18 cellular contexts compared by ENCODE assay signal in genomic region chr16:88881675-88882357, GRCh38. TPM values are rescaled to one million over a fixed set of nuclear protein-coding genes. Genes with fewer than 3 reads are reported as not detected.
DNase-seq lines count a peak whose midpoint lies in the region; ATAC-seq, FAIRE-seq and TF ChIP-seq lines count a peak whose summit lies in the region.
"Had no signal": no experiment of that assay in that cellular context is flagged by ENCODE, and none has a peak within 500 bp of the region (broad histone marks: within the 10 kb centered on the region; RNA-seq: fewer than 3 reads in every experiment).

No MANE protein-coding gene starts in this region.

- H3K9me3 ChIP-seq in GM12878 (replicated peaks; ENCODE audit: control insufficient read depth, insufficient read depth, low read length) (no peaks in the 10 kb centered on the region), liver (ENCODE audit: control insufficient read depth in 4 of 4, low read length in 3 of 4) (no peaks in the 10 kb centered on the region), hepatocyte (ENCODE audit: low read depth) (no peaks in the 10 kb centered on the region), heart left ventricle (no peaks in the 10 kb centered on the region)

- no peak for FAIRE-seq in GM12878 (lab: Jason Lieb, UNC)

- H3K27ac Mint-ChIP-seq in GM23338, result no peak overlapping the region
- H3K27ac Mint-ChIP-seq: CD8-positive, alpha-beta T cell had no signal

- H3K36me3 Mint-ChIP-seq in GM23338 (ENCODE audit: low read depth), result no peaks in the 10 kb centered on the region
- H3K36me3 Mint-ChIP-seq: CD8-positive, alpha-beta T cell had no signal

- RAD21 ChIA-PET in GM12878 (lab: Charles Lee; ENCODE audit: unreplicated experiment), result no interaction called here

- peak overlapping the region; percentile 66; the same call in 1 of the 2 replicates for H2AFZ ChIP-seq in GM23338
- H2AFZ ChIP-seq in GM12878 (ENCODE audit: control insufficient read depth, low read depth, low read length), result no peak overlapping the region
- H2AFZ ChIP-seq in hepatocyte, result no peak overlapping the region
- H2AFZ ChIP-seq: GM23248 had no signal

- TF ChIP-seq RAD21 in GM12878 (IDR thresholded peaks at IDR 0.05; ENCODE audit: insufficient read depth, low read depth, low read length) (no peak), liver (IDR thresholded peaks at IDR 0.05) (no peak)

- H3K9me3 Mint-ChIP-seq in GM23338, result no peaks in the 10 kb centered on the region; the same call in 1 of the 3 replicates
- H3K9me3 Mint-ChIP-seq: CD8-positive, alpha-beta T cell had no signal

- H3K36me3 ChIP-seq in GM23338 (ENCODE audit: insufficient read depth) (no peaks in the 10 kb centered on the region), GM12878 (ENCODE audit: control insufficient read depth in 2 of 2, insufficient read depth in 2 of 2, low read length in 1 of 2) (peaks cover 2 to 4% of the 10 kb centered on the region in 2 experiments; a peak in 3 of 4 replicates), liver (ENCODE audit: control insufficient read depth in 4 of 4, insufficient read depth in 3 of 4, low read depth in 1 of 4, low read length in 3 of 4) (peaks cover 0 to 6% (median 0%) of the 10 kb centered on the region in 4 donors), hepatocyte (replicated peaks; ENCODE audit: insufficient read depth, low read depth) (no peaks in the 10 kb centered on the region), heart left ventricle (peaks cover 0 to 68% (median 46%) of the 10 kb centered on the region in 9 donors)

- no peaks in the 10 kb centered on the region for H3F3A ChIP-seq in GM23338 (replicated peaks; ENCODE audit: low read depth)

- no peaks in the 10 kb centered on the region for H4K20me1 ChIP-seq in GM23338 (replicated peaks; ENCODE audit: insufficient read depth)
- H4K20me1 ChIP-seq in GM12878 (ENCODE audit: control insufficient read depth, insufficient read depth), result no peaks in the 10 kb centered on the region
- no peaks in the 10 kb centered on the region for H4K20me1 ChIP-seq in hepatocyte (ENCODE audit: insufficient read depth, poor library complexity, severe bottlenecking)

- SMC1A ChIA-PET in GM12878 (lab: Charles Lee; ENCODE audit: uncharacterized antibody, unreplicated experiment), result no interaction called here

- no TSS peak for BruUV-seq in GM12878 (replicated peaks; lab: Mats Ljungman, UMichigan)

- no peak overlapping the region for H3K4me3 ChIP-seq in GM23338
- H3K4me3 ChIP-seq in GM12878, result no peak overlapping the region
- H3K4me3 ChIP-seq in liver (ENCODE audit: low read depth in 1 of 3, low read length in 3 of 3), result peak overlapping the region in 2 of 3 donors; percentile 15 to 33
- no peak overlapping the region for H3K4me3 ChIP-seq in hepatocyte
- no peak overlapping the region for H3K4me3 ChIP-seq in heart left ventricle
- H3K4me3 ChIP-seq: GM23248 had no signal

- TF ChIP-seq EP300 in GM12878 (IDR thresholded peaks at IDR 0.05; ENCODE audit: borderline replicate concordance in 1 of 2, control insufficient read depth in 1 of 2, low read depth in 2 of 2, low read length in 2 of 2), result no peak

- H3K4me2 ChIP-seq in GM23338, result no peak overlapping the region
- H3K4me2 ChIP-seq in GM12878 (ENCODE audit: control insufficient read depth, insufficient read depth), result no peak overlapping the region
- no peak overlapping the region for H3K4me2 ChIP-seq in hepatocyte

- H3K4me1 Mint-ChIP-seq in GM23338, result no peaks in the 10 kb centered on the region

- no peaks in the 10 kb centered on the region for H3K4me1 ChIP-seq in GM23338 (ENCODE audit: insufficient read depth)
- no peaks in the 10 kb centered on the region for H3K4me1 ChIP-seq in GM12878 (ENCODE audit: control insufficient read depth, insufficient read depth, low read length)
- H3K4me1 ChIP-seq in liver (ENCODE audit: control insufficient read depth in 4 of 4, insufficient read depth in 4 of 4, low read length in 3 of 4), result peaks cover 16 to 57% (median 34%) of the 10 kb centered on the region in 4 donors
- H3K4me1 ChIP-seq in hepatocyte (ENCODE audit: insufficient read depth), result peaks cover 8% of the 10 kb centered on the region
- peaks cover 0 to 30% (median 11%) of the 10 kb centered on the region in 12 donors for H3K4me1 ChIP-seq in heart left ventricle

- H3K79me2 ChIP-seq in GM23338 (replicated peaks; ENCODE audit: insufficient read depth) (no peaks in the 10 kb centered on the region), GM12878 (ENCODE audit: control insufficient read depth, insufficient read depth, low read length) (no peaks in the 10 kb centered on the region), hepatocyte (no peaks in the 10 kb centered on the region)

- TF ChIP-seq CTCF in 22Rv1 (IDR thresholded peaks at IDR 0.05), result no peak
- TF ChIP-seq CTCF in GM23338 (conservative IDR thresholded peaks at IDR 0.05; ENCODE audit: low read depth in 2 of 2), result no peak
- TF ChIP-seq CTCF in GM12878 (IDR thresholded peaks at IDR 0.05 in 2 of 3, conservative IDR thresholded peaks at IDR 0.05 in 1 of 3; ENCODE audit: control insufficient read depth in 2 of 3, extremely low read depth in 1 of 3, insufficient read depth in 1 of 3, low read depth in 3 of 3, low read length in 3 of 3), result no peak
- TF ChIP-seq CTCF in liver (IDR thresholded peaks at IDR 0.05; ENCODE audit: low read depth, low read length, missing input control), result no peak
- TF ChIP-seq CTCF in hepatocyte (IDR thresholded peaks at IDR 0.05; ENCODE audit: poor library complexity), result no peak
- TF ChIP-seq CTCF in heart left ventricle (IDR thresholded peaks at IDR 0.05), result no peak

- H3K27ac ChIP-seq in 22Rv1 (0 out of 2 replicates have a peak overlapping the region, but pooled peaks have one; percentile 31), GM23338 (ENCODE audit: low read depth) (no peak overlapping the region), GM12878 (ENCODE audit: control insufficient read depth, insufficient read depth) (no peak overlapping the region), liver (ENCODE audit: low read depth in 1 of 2, low read length in 2 of 2) (peak overlapping the region; percentile 76 to 88), hepatocyte (no peak overlapping the region), heart left ventricle (no peak overlapping the region)
- H3K27ac ChIP-seq: GM23248 had no signal

- ATAC-seq in GM23338, result peak; percentile 6; the same call in 2 of the 3 replicates
- ATAC-seq in GM12878, result no peak
- ATAC-seq in HG03342 (IDR thresholded peaks at IDR 0.05; ENCODE audit: unreplicated experiment), result no peak
- no peak for ATAC-seq in heart left ventricle
- ATAC-seq: CD8-positive, alpha-beta T cell had no signal

- H3K27me3 Mint-ChIP-seq in GM23338 (ENCODE audit: insufficient read depth, low read depth, poor library complexity), result peaks cover 19% of the 10 kb centered on the region

- TF ChIP-seq POLR2A in GM12878 (IDR thresholded peaks at IDR 0.05; ENCODE audit: low read depth, low read length) (peak; percentile 43; the same call in 1 of the 2 replicates), heart left ventricle (IDR thresholded peaks at IDR 0.05) (no peak)

- in situ Hi-C loops in GM12878 (cut with MboI), result no loop called here

- intact Hi-C loops in GM12878 (cut with micrococcal nuclease; ENCODE audit: unreplicated experiment), result no loop called here
- intact Hi-C loops in heart left ventricle (cut with DNase I), result no loop called here

- H3K9ac ChIP-seq in GM12878 (ENCODE audit: control insufficient read depth, insufficient read depth, low read length), result no peak overlapping the region
- H3K9ac ChIP-seq in liver (ENCODE audit: low read depth in 1 of 2, low read length in 2 of 2), result no peak overlapping the region
- H3K9ac ChIP-seq: GM23248 had no signal

- H3K9me2 ChIP-seq in GM23338 (ENCODE audit: insufficient read depth) (no peaks in the 10 kb centered on the region), hepatocyte (replicated peaks; ENCODE audit: insufficient read depth) (no peaks in the 10 kb centered on the region)

- POLR2A ChIA-PET in GM12878 (lab: Charles Lee), result no interaction called here

- H3K27me3 ChIP-seq in GM23338 (ENCODE audit: insufficient read depth), result no peaks in the 10 kb centered on the region
- H3K27me3 ChIP-seq in GM12878 (replicated peaks in 1 of 2; ENCODE audit: control insufficient read depth in 2 of 2, insufficient read depth in 2 of 2, low read length in 1 of 2), result no peaks in the 10 kb centered on the region
- no peaks in the 10 kb centered on the region for H3K27me3 ChIP-seq in liver (ENCODE audit: control insufficient read depth in 4 of 4, insufficient read depth in 4 of 4, low read length in 3 of 4)
- no peaks in the 10 kb centered on the region for H3K27me3 ChIP-seq in hepatocyte
- peaks cover 0 to 11% (median 0%) of the 10 kb centered on the region in 9 donors for H3K27me3 ChIP-seq in heart left ventricle

- no peak for DNase-seq in GM23338 (ENCODE audit: low spot score)
- DNase-seq in GM12878 (ENCODE audit: low read depth, low spot score), result no peak
- no peak for DNase-seq in hypothalamus (lab: John Stamatoyannopoulos, UW)
- DNase-seq in hepatocyte (ENCODE audit: low spot score), result no peak
- DNase-seq in heart left ventricle, result no peak
- DNase-seq: ACHN; CD8-positive, alpha-beta T cell; GF-D8; GM23248; MM.1S; NCI-H1105; NCI-H1694 treated with DMSO at 0.1 percent for 48 hours; NCI-H446; NCI-H774 had no signal

- CTCF ChIA-PET in GM12878 (lab: Yijun Ruan, JAX), result no interaction called here

- no peak overlapping the region for H3K4me3 Mint-ChIP-seq in GM23338
- H3K4me3 Mint-ChIP-seq: CD8-positive, alpha-beta T cell had no signal

- WGBS in GM12878 (ENCODE audit: insufficient coverage, insufficient replicate concordance, low lambda C conversion rate, missing lambda C conversion rate), result 95% methylated on average over 24 of the region's 27 CpGs
- WGBS in liver, result 77% methylated on average over 27 of the region's 27 CpGs
- WGBS in hepatocyte (ENCODE audit: low lambda C conversion rate, missing lambda C conversion rate), result 96% methylated on average over 27 of the region's 27 CpGs
- 78 to 84% (median 80%) methylated on average over 22 to 27 of the region's 27 CpGs for WGBS in heart left ventricle, 4 donors

RNA-seq across cellular contexts. Expression of gene PABPN1L, which starts 15.4 kb away (rescaled TPM):
- not detected in 2 replicates for total RNA-seq in GM23338 (2014; rRNA removed; shearing (Covaris generic))
- polyA plus RNA-seq in GM23338 (2016; fragmentation: Nextera tagmentation; extraction: Ambion mirVana), result not detected in 2 replicates
- total RNA-seq in GM12878 (2013; cell fraction: nucleolus; rRNA removed), result not detected in 2 replicates
- total RNA-seq in GM12878 (2014; rRNA removed), result not detected in 2 replicates
- total RNA-seq in GM12878 (2014; rRNA removed; fragmentation: Illumina TruSeq; extraction: Trizol), result not detected in 2 replicates
- total RNA-seq in GM12878 (2021), result not detected in 2 replicates
- not detected for polyA plus RNA-seq in GM12878 (2011; ENCODE audit: low read depth)
- polyA plus RNA-seq in GM12878 (2011; rRNA removed), result not detected in 2 replicates
- not detected in 2 replicates for polyA plus RNA-seq in GM12878 (2011; cell fraction: cytosol; rRNA removed)
- 0.19 and 0.50 TPM in 2 replicates for polyA plus RNA-seq in GM12878 (2011; cell fraction: nucleus; rRNA removed)
- 0.14 and 0.16 TPM in 2 replicates for polyA plus RNA-seq in GM12878 (2012)
- polyA plus RNA-seq in GM12878 (2014; fragmentation: Illumina TruSeq; extraction: Trizol), result not detected in 2 replicates
- polyA plus RNA-seq in GM12878 (2014; fragmentation: Nextera tagmentation; extraction: Ambion mirVana), result not detected
- polyA plus RNA-seq in GM12878 (2014; rRNA removed), result 0.06 TPM in 1 of 2 replicates, not detected in the other
- polyA plus RNA-seq in GM12878 (2016; fragmentation: Nextera tagmentation; extraction: Ambion mirVana), result not detected
- polyA minus RNA-seq in GM12878 (2011; rRNA and poly(A)+ RNA removed), result not detected in 2 replicates
- polyA minus RNA-seq in GM12878 (2011; cell fraction: cytosol; rRNA and poly(A)+ RNA removed), result not detected in 2 replicates
- polyA minus RNA-seq in GM12878 (2011; cell fraction: nucleus; rRNA and poly(A)+ RNA removed), result not detected in 2 replicates
- under 1 TPM in 1 of 2 donors, not detected in 1; 0.09 TPM for total RNA-seq in liver
- polyA plus RNA-seq in liver, result not detected
- not detected in 2 replicates for total RNA-seq in hepatocyte
- not detected in 2 replicates for polyA plus RNA-seq in hepatocyte
- not detected for total RNA-seq in heart left ventricle
- polyA plus RNA-seq in heart left ventricle, result not detected
- total RNA-seq: CD8-positive, alpha-beta T cell; GM23248; Right ventricle myocardium superior had no signal
- polyA plus RNA-seq: GM23248 had no signal

RNA-seq across cellular contexts. Expression of gene TRAPPC2L, which starts 24.9 kb away (rescaled TPM):
- 59.3 and 68.8 TPM in 2 replicates for total RNA-seq in GM23338 (2014; rRNA removed; shearing (Covaris generic))
- polyA plus RNA-seq in GM23338 (2016; fragmentation: Nextera tagmentation; extraction: Ambion mirVana), result 167 and 171 TPM in 2 replicates
- total RNA-seq in GM12878 (2013; cell fraction: nucleolus; rRNA removed), result 23.0 and 27.4 TPM in 2 replicates
- total RNA-seq in GM12878 (2014; rRNA removed), result 66.3 and 73.0 TPM in 2 replicates
- total RNA-seq in GM12878 (2014; rRNA removed; fragmentation: Illumina TruSeq; extraction: Trizol), result 52.8 and 56.3 TPM in 2 replicates
- 69.6 and 70.7 TPM in 2 replicates for total RNA-seq in GM12878 (2021)
- 120 TPM for polyA plus RNA-seq in GM12878 (2011; ENCODE audit: low read depth)
- 71.0 and 158 TPM in 2 replicates for polyA plus RNA-seq in GM12878 (2011; rRNA removed)
- polyA plus RNA-seq in GM12878 (2011; cell fraction: cytosol; rRNA removed), result 97.6 and 110 TPM in 2 replicates
- 55.1 and 62.1 TPM in 2 replicates for polyA plus RNA-seq in GM12878 (2011; cell fraction: nucleus; rRNA removed)
- 62.8 and 86.2 TPM in 2 replicates for polyA plus RNA-seq in GM12878 (2012)
- 64.0 and 79.3 TPM in 2 replicates for polyA plus RNA-seq in GM12878 (2014; fragmentation: Illumina TruSeq; extraction: Trizol)
- 100 to 1,000 TPM; 337 to 363 TPM for polyA plus RNA-seq in GM12878 (2014; fragmentation: Nextera tagmentation; extraction: Ambion mirVana)
- polyA plus RNA-seq in GM12878 (2014; rRNA removed), result 67.0 and 105 TPM in 2 replicates
- polyA plus RNA-seq in GM12878 (2016; fragmentation: Nextera tagmentation; extraction: Ambion mirVana), result 100 to 1,000 TPM; 189 to 221 TPM
- polyA minus RNA-seq in GM12878 (2011; rRNA and poly(A)+ RNA removed), result 28.0 and 32.8 TPM in 2 replicates
- polyA minus RNA-seq in GM12878 (2011; cell fraction: cytosol; rRNA and poly(A)+ RNA removed), result 9.6 and 15.1 TPM in 2 replicates
- 26.0 and 35.4 TPM in 2 replicates for polyA minus RNA-seq in GM12878 (2011; cell fraction: nucleus; rRNA and poly(A)+ RNA removed)
- total RNA-seq in liver, result 10 to 100 TPM; 16.3 to 22.0 TPM
- 10 to 100 TPM; 22.4 to 59.4 TPM for polyA plus RNA-seq in liver
- 58.7 and 70.8 TPM in 2 replicates for total RNA-seq in hepatocyte
- polyA plus RNA-seq in hepatocyte, result 191 and 215 TPM in 2 replicates
- 10 to 100 TPM; 20.3 to 65.7 (median 44.2) TPM for total RNA-seq in heart left ventricle
- polyA plus RNA-seq in heart left ventricle, result 10 to 100 TPM; 30.3 to 51.3 TPM

RNA-seq across cellular contexts. Expression of gene GALNS, which starts 25.1 kb away (rescaled TPM):
- 16.4 and 18.8 TPM in 2 replicates for total RNA-seq in GM23338 (2014; rRNA removed; shearing (Covaris generic))
- 9.7 TPM in 2 replicates for polyA plus RNA-seq in GM23338 (2016; fragmentation: Nextera tagmentation; extraction: Ambion mirVana)
- 64.8 and 87.4 TPM in 2 replicates for total RNA-seq in GM12878 (2013; cell fraction: nucleolus; rRNA removed)
- total RNA-seq in GM12878 (2014; rRNA removed), result 4.0 and 5.1 TPM in 2 replicates
- 3.7 and 4.3 TPM in 2 replicates for total RNA-seq in GM12878 (2014; rRNA removed; fragmentation: Illumina TruSeq; extraction: Trizol)
- 9.6 and 12.4 TPM in 2 replicates for total RNA-seq in GM12878 (2021)
- polyA plus RNA-seq in GM12878 (2011; ENCODE audit: low read depth), result 6.4 TPM
- 3.5 and 4.2 TPM in 2 replicates for polyA plus RNA-seq in GM12878 (2011; rRNA removed)
- polyA plus RNA-seq in GM12878 (2011; cell fraction: cytosol; rRNA removed), result 3.5 and 3.9 TPM in 2 replicates
- polyA plus RNA-seq in GM12878 (2011; cell fraction: nucleus; rRNA removed), result 21.1 and 23.2 TPM in 2 replicates
- 8.5 and 8.8 TPM in 2 replicates for polyA plus RNA-seq in GM12878 (2012)
- 2.6 and 6.0 TPM in 2 replicates for polyA plus RNA-seq in GM12878 (2014; fragmentation: Illumina TruSeq; extraction: Trizol)
- polyA plus RNA-seq in GM12878 (2014; fragmentation: Nextera tagmentation; extraction: Ambion mirVana), result under 1 TPM; 0.37 to 0.95 TPM
- 8.1 and 9.5 TPM in 2 replicates for polyA plus RNA-seq in GM12878 (2014; rRNA removed)
- 1 to 10 TPM; 5.6 to 6.5 TPM for polyA plus RNA-seq in GM12878 (2016; fragmentation: Nextera tagmentation; extraction: Ambion mirVana)
- 3.1 and 10.6 TPM in 2 replicates for polyA minus RNA-seq in GM12878 (2011; rRNA and poly(A)+ RNA removed)
- polyA minus RNA-seq in GM12878 (2011; cell fraction: cytosol; rRNA and poly(A)+ RNA removed), result 1.1 and 3.3 TPM in 2 replicates
- 10.0 and 19.4 TPM in 2 replicates for polyA minus RNA-seq in GM12878 (2011; cell fraction: nucleus; rRNA and poly(A)+ RNA removed)
- 10 to 100 TPM in 1 of 2 donors, 1 to 10 TPM in 1; 6.8 to 20.6 TPM for total RNA-seq in liver
- 10 to 100 TPM in 1 of 2 donors, 1 to 10 TPM in 1; 8.5 to 13.0 TPM for polyA plus RNA-seq in liver
- total RNA-seq in hepatocyte, result 19.6 and 22.4 TPM in 2 replicates
- polyA plus RNA-seq in hepatocyte, result 38.9 and 53.5 TPM in 2 replicates
- 10 to 100 TPM; 10.7 to 22.7 (median 13.3) TPM for total RNA-seq in heart left ventricle
- 10 to 100 TPM; 14.1 to 16.4 TPM for polyA plus RNA-seq in heart left ventricle

Comparison
In these comparisons a context has a peak if more than half of its experiments do, and no peak if none do; other contexts are left out.
1. H3K27ac ChIP-seq: peak in 22Rv1 (single experiment) and liver (2 of 2); none in GM23338 (single experiment), GM12878 (single experiment), hepatocyte (single experiment) and heart left ventricle (0 of 12).
2. H3K4me3 ChIP-seq: peak in liver (2 of 3); none in GM23338 (single experiment), GM12878 (single experiment), hepatocyte (single experiment) and heart left ventricle (0 of 12).